8 cellular contexts compared by ENCODE assay signal in genomic region chr2:183078163-183078466, GRCh38. TPM values are rescaled to one million over a fixed set of nuclear protein-coding genes. Genes with fewer than 3 reads are reported as not detected.
DNase-seq lines count a peak whose midpoint lies in the region; ATAC-seq, FAIRE-seq and TF ChIP-seq lines count a peak whose summit lies in the region.

No MANE protein-coding gene starts in this region.

- DNase-seq in CD4-positive, alpha-beta T cell, result peak in 1 of 10 experiments; percentile 5
- peak; percentile 56 for DNase-seq in HuH-7 (ENCODE audit: low spot score)
- DNase-seq in GM12878 (ENCODE audit: low read depth, low spot score), result no peak
- peak; percentile 75 for DNase-seq in islet precursor cell
- no peak for DNase-seq in DMS79 (lab: John Stamatoyannopoulos, UW)
- DNase-seq in ACHN, result no peak

- H3K36me3 ChIP-seq in GM12878 (ENCODE audit: control insufficient read depth in 2 of 2, insufficient read depth in 2 of 2, low read length in 1 of 2), result no peaks in the 10 kb centered on the region
- no peaks in the 10 kb centered on the region for H3K36me3 ChIP-seq in stomach smooth muscle (ENCODE audit: control insufficient read depth in 2 of 2, insufficient read depth in 2 of 2, low read length in 2 of 2)

- in situ Hi-C loops in GM12878 (cut with MboI), result no loop called here
- in situ Hi-C loops in ACHN (cut with HindIII; ENCODE audit: low pct_ligation_motif_present, low pct_unique_long_range_greater_than_20kb, low sequenced_read_pairs), result no loop called here

- BruUV-seq in GM12878 (replicated peaks; lab: Mats Ljungman, UMichigan), result no TSS peak

- ATAC-seq in CD4-positive, alpha-beta T cell (ENCODE audit: poor library complexity), result peak; percentile 48
- no peak for ATAC-seq in GM12878
- ATAC-seq in GM21737 (IDR thresholded peaks at IDR 0.05; ENCODE audit: unreplicated experiment), result no peak

- peak overlapping the region; percentile 87 for H2AFZ ChIP-seq in GM12878 (ENCODE audit: control insufficient read depth, low read depth, low read length)

- intact Hi-C loops in CD4-positive, alpha-beta T cell (cut with DNase I, micrococcal nuclease), result loop anchor here (1.0 to 5.0 kb wide), 2 partner anchors 44 to 46 kb away; partner anchors contain the start of gene NUP35 (in 2 of the 2)
- intact Hi-C loops in GM12878 (cut with micrococcal nuclease; ENCODE audit: unreplicated experiment), result no loop called here

- CTCF ChIA-PET in CD4-positive, alpha-beta T cell (lab: Charles Lee), result interaction anchor here (1.4 kb wide), 1 partner anchor 39 kb away, joined by 3 read pairs; no protein-coding TSS in a partner anchor
- CTCF ChIA-PET in GM12878 (lab: Yijun Ruan, JAX), result interaction anchor here (1.2 to 1.6 kb wide), 6 partner anchors 11 to 39 kb away, joined by 3 to 6 read pairs (median 4); no protein-coding TSS in a partner anchor

- H3K27ac ChIP-seq in CD4-positive, alpha-beta T cell (ENCODE audit: low read depth, low read length), result no peak overlapping the region
- H3K27ac ChIP-seq in GM12878 (ENCODE audit: control insufficient read depth, insufficient read depth), result no peak overlapping the region
- peak overlapping the region; percentile 94 for H3K27ac ChIP-seq in stomach smooth muscle (ENCODE audit: low read length)

- H3K4me1 ChIP-seq in GM12878 (ENCODE audit: control insufficient read depth, insufficient read depth, low read length) (no peaks in the 10 kb centered on the region), stomach smooth muscle (ENCODE audit: control insufficient read depth, insufficient read depth, low read length) (peaks cover 4% of the 10 kb centered on the region)

- RAD21 ChIA-PET in GM12878 (lab: Charles Lee; ENCODE audit: unreplicated experiment), result no interaction called here

- TF ChIP-seq POLR2A in GM12878 (IDR thresholded peaks at IDR 0.05; ENCODE audit: low read depth, low read length), result no peak

- no peaks in the 10 kb centered on the region for H3K9me3 Mint-ChIP-seq in CD4-positive, alpha-beta T cell

- H3K27ac Mint-ChIP-seq in CD4-positive, alpha-beta T cell, result peak overlapping the region; percentile 64

- SMC1A ChIA-PET in GM12878 (lab: Charles Lee; ENCODE audit: uncharacterized antibody, unreplicated experiment), result interaction anchor here (1.2 to 2.6 kb wide), 4 partner anchors 11 to 49 kb away, joined by 4 to 11 read pairs (median 5); no protein-coding TSS in a partner anchor

- WGBS in GM12878 (ENCODE audit: insufficient coverage, insufficient replicate concordance, low lambda C conversion rate, missing lambda C conversion rate), result 2% methylated on average over 8 of the region's 8 CpGs

- H3K4me3 ChIP-seq in GM12878, result peak overlapping the region; percentile 82
- peak overlapping the region; percentile 82 to 93 for H3K4me3 ChIP-seq in stomach smooth muscle (ENCODE audit: low read length in 2 of 2)

- H3K79me2 ChIP-seq in GM12878 (ENCODE audit: control insufficient read depth, insufficient read depth, low read length), result no peaks in the 10 kb centered on the region

- no peaks in the 10 kb centered on the region for H4K20me1 ChIP-seq in GM12878 (ENCODE audit: control insufficient read depth, insufficient read depth)

- TF ChIP-seq CTCF in CD4-positive, alpha-beta T cell (IDR thresholded peaks at IDR 0.05), result no peak
- TF ChIP-seq CTCF in GM12878 (IDR thresholded peaks at IDR 0.05 in 2 of 3, conservative IDR thresholded peaks at IDR 0.05 in 1 of 3; ENCODE audit: control insufficient read depth in 2 of 3, extremely low read depth in 1 of 3, insufficient read depth in 1 of 3, low read depth in 3 of 3, low read length in 3 of 3), result no peak

- no peaks in the 10 kb centered on the region for H3K27me3 Mint-ChIP-seq in CD4-positive, alpha-beta T cell

- peaks cover 13% of the 10 kb centered on the region for H3K4me1 Mint-ChIP-seq in CD4-positive, alpha-beta T cell (ENCODE audit: low read depth)

- peak overlapping the region; percentile 57 for H3K9ac ChIP-seq in GM12878 (ENCODE audit: control insufficient read depth, insufficient read depth, low read length)
- peak overlapping the region; percentile 71 to 94 for H3K9ac ChIP-seq in stomach smooth muscle (ENCODE audit: low read length in 2 of 2)

- no peaks in the 10 kb centered on the region for H3K9me3 ChIP-seq in CD4-positive, alpha-beta T cell (ENCODE audit: control insufficient read depth, low read length)
- no peaks in the 10 kb centered on the region for H3K9me3 ChIP-seq in GM12878 (replicated peaks; ENCODE audit: control insufficient read depth, insufficient read depth, low read length)
- no peaks in the 10 kb centered on the region for H3K9me3 ChIP-seq in stomach smooth muscle (ENCODE audit: control insufficient read depth in 2 of 2, low read length in 2 of 2)

- TF ChIP-seq EP300 in GM12878 (IDR thresholded peaks at IDR 0.05; ENCODE audit: borderline replicate concordance in 1 of 2, control insufficient read depth in 1 of 2, low read depth in 2 of 2, low read length in 2 of 2), result 0 out of 4 replicates have a peak, but pooled peaks of 1 of the 2 experiments have one; percentile 5

- peak overlapping the region; percentile 93 for H3K4me3 Mint-ChIP-seq in CD4-positive, alpha-beta T cell

- FAIRE-seq in GM12878 (lab: Jason Lieb, UNC), result no peak

- POLR2A ChIA-PET in CD4-positive, alpha-beta T cell (lab: Charles Lee), result interaction anchor here (0.6 to 3.7 kb wide), 5 partner anchors 9 to 78 kb away, joined by 3 to 21 read pairs (median 4); partner anchors contain the start of gene NUP35
- POLR2A ChIA-PET in GM12878 (lab: Charles Lee), result interaction anchor here (1.7 kb wide), 1 partner anchor 47 kb away, joined by 4 read pairs; no protein-coding TSS in a partner anchor

- TF ChIP-seq RAD21 in GM12878 (IDR thresholded peaks at IDR 0.05; ENCODE audit: insufficient read depth, low read depth, low read length), result no peak

- H3K27me3 ChIP-seq in CD4-positive, alpha-beta T cell (ENCODE audit: control insufficient read depth, insufficient read depth, low read length), result no peaks in the 10 kb centered on the region
- no peaks in the 10 kb centered on the region; a peak in 1 of 4 replicates for H3K27me3 ChIP-seq in GM12878 (replicated peaks in 1 of 2; ENCODE audit: control insufficient read depth in 2 of 2, insufficient read depth in 2 of 2, low read length in 1 of 2)
- no peaks in the 10 kb centered on the region for H3K27me3 ChIP-seq in stomach smooth muscle (ENCODE audit: control insufficient read depth in 1 of 2, insufficient read depth in 2 of 2, low read length in 2 of 2)

- H3K36me3 Mint-ChIP-seq in CD4-positive, alpha-beta T cell (ENCODE audit: low read depth), result peaks cover 10% of the 10 kb centered on the region

- H3K4me2 ChIP-seq in GM12878 (ENCODE audit: control insufficient read depth, insufficient read depth), result peak overlapping the region; percentile 86

RNA-seq across cellular contexts. Expression of gene DUSP19, which starts 0.4 kb away (rescaled TPM):
- total RNA-seq in CD4-positive, alpha-beta T cell, result under 1 TPM; 0.14 to 0.50 TPM
- 0.78 and 0.81 TPM in 2 replicates for total RNA-seq in GM12878 (2013; cell fraction: nucleolus; rRNA removed)
- total RNA-seq in GM12878 (2014; rRNA removed) (0.56 and 0.65 TPM in 2 replicates), GM12878 (2014; rRNA removed; fragmentation: Illumina TruSeq; extraction: Trizol) (0.46 and 0.72 TPM in 2 replicates), GM12878 (2021) (0.51 and 0.80 TPM in 2 replicates)
- 0.76 TPM for polyA plus RNA-seq in GM12878 (2011; ENCODE audit: low read depth)
- polyA plus RNA-seq in GM12878 (2011; rRNA removed) (1.7 and 2.8 TPM in 2 replicates), GM12878 (2014; fragmentation: Illumina TruSeq; extraction: Trizol) (0.16 and 0.19 TPM in 2 replicates), GM12878 (2014; fragmentation: Nextera tagmentation; extraction: Ambion mirVana) (under 1 TPM; 0.18 to 0.58 TPM), GM12878 (2014; rRNA removed) (0.10 and 0.58 TPM in 2 replicates), GM12878 (2016; fragmentation: Nextera tagmentation; extraction: Ambion mirVana) (under 1 TPM; 0.56 to 0.81 TPM)
- 0.57 and 0.76 TPM in 2 replicates for polyA plus RNA-seq in GM12878 (2011; cell fraction: cytosol; rRNA removed)
- polyA plus RNA-seq in GM12878 (2011; cell fraction: nucleus; rRNA removed), result 0.16 and 0.54 TPM in 2 replicates
- 0.73 and 1.2 TPM in 2 replicates for polyA plus RNA-seq in GM12878 (2012)
- 1.3 and 1.9 TPM in 2 replicates for polyA minus RNA-seq in GM12878 (2011; rRNA and poly(A)+ RNA removed)
- polyA minus RNA-seq in GM12878 (2011; cell fraction: cytosol; rRNA and poly(A)+ RNA removed), result 0.40 and 0.83 TPM in 2 replicates
- polyA minus RNA-seq in GM12878 (2011; cell fraction: nucleus; rRNA and poly(A)+ RNA removed), result 1.1 and 1.3 TPM in 2 replicates

RNA-seq across cellular contexts. Expression of gene NCKAP1, which starts 39.9 kb away (rescaled TPM):
- total RNA-seq in CD4-positive, alpha-beta T cell, result 1 to 10 TPM; 2.4 to 2.5 TPM
- total RNA-seq in GM12878 (2013; cell fraction: nucleolus; rRNA removed), result 5.4 and 5.6 TPM in 2 replicates
- total RNA-seq in GM12878 (2014; rRNA removed), result 0.71 and 1.5 TPM in 2 replicates
- 1.1 and 1.3 TPM in 2 replicates for total RNA-seq in GM12878 (2014; rRNA removed; fragmentation: Illumina TruSeq; extraction: Trizol)
- total RNA-seq in GM12878 (2021), result 0.93 and 1.3 TPM in 2 replicates
- 0.93 TPM for polyA plus RNA-seq in GM12878 (2011; ENCODE audit: low read depth)
- 0.09 and 0.11 TPM in 2 replicates for polyA plus RNA-seq in GM12878 (2011; rRNA removed)
- polyA plus RNA-seq in GM12878 (2011; cell fraction: cytosol; rRNA removed), result 0.02 TPM in 1 of 2 replicates, not detected in the other
- polyA plus RNA-seq in GM12878 (2011; cell fraction: nucleus; rRNA removed), result not detected in 2 replicates
- 1.6 and 1.8 TPM in 2 replicates for polyA plus RNA-seq in GM12878 (2012)
- polyA plus RNA-seq in GM12878 (2014; fragmentation: Illumina TruSeq; extraction: Trizol), result 0.82 and 0.93 TPM in 2 replicates
- polyA plus RNA-seq in GM12878 (2014; fragmentation: Nextera tagmentation; extraction: Ambion mirVana), result under 1 TPM; 0.31 to 0.37 TPM
- polyA plus RNA-seq in GM12878 (2014; rRNA removed), result 0.55 and 0.61 TPM in 2 replicates
- polyA plus RNA-seq in GM12878 (2016; fragmentation: Nextera tagmentation; extraction: Ambion mirVana), result under 1 TPM; 0.30 to 0.48 TPM
- 0.07 TPM in 1 of 2 replicates, not detected in the other for polyA minus RNA-seq in GM12878 (2011; rRNA and poly(A)+ RNA removed)
- 0.40 and 4.8 TPM in 2 replicates for polyA minus RNA-seq in GM12878 (2011; cell fraction: cytosol; rRNA and poly(A)+ RNA removed)
- polyA minus RNA-seq in GM12878 (2011; cell fraction: nucleus; rRNA and poly(A)+ RNA removed), result 0.38 and 0.60 TPM in 2 replicates

RNA-seq across cellular contexts. Expression of gene NUP35, which starts 46.1 kb away (rescaled TPM):
- 10 to 100 TPM; 12.5 to 13.1 TPM for total RNA-seq in CD4-positive, alpha-beta T cell
- 70.1 and 80.2 TPM in 2 replicates for total RNA-seq in GM12878 (2013; cell fraction: nucleolus; rRNA removed)
- total RNA-seq in GM12878 (2014; rRNA removed), result 21.4 and 26.0 TPM in 2 replicates
- total RNA-seq in GM12878 (2014; rRNA removed; fragmentation: Illumina TruSeq; extraction: Trizol), result 29.1 and 30.8 TPM in 2 replicates
- total RNA-seq in GM12878 (2021), result 20.0 and 24.8 TPM in 2 replicates
- polyA plus RNA-seq in GM12878 (2011; ENCODE audit: low read depth), result 10.0 TPM
- 32.0 and 37.9 TPM in 2 replicates for polyA plus RNA-seq in GM12878 (2011; rRNA removed)
- polyA plus RNA-seq in GM12878 (2011; cell fraction: cytosol; rRNA removed), result 17.0 and 19.1 TPM in 2 replicates
- polyA plus RNA-seq in GM12878 (2011; cell fraction: nucleus; rRNA removed), result 18.9 and 20.9 TPM in 2 replicates
- 7.7 and 11.5 TPM in 2 replicates for polyA plus RNA-seq in GM12878 (2012)
- 25.3 and 33.9 TPM in 2 replicates for polyA plus RNA-seq in GM12878 (2014; fragmentation: Illumina TruSeq; extraction: Trizol)
- 10 to 100 TPM; 34.7 to 57.3 TPM for polyA plus RNA-seq in GM12878 (2014; fragmentation: Nextera tagmentation; extraction: Ambion mirVana)
- polyA plus RNA-seq in GM12878 (2014; rRNA removed), result 17.3 and 22.2 TPM in 2 replicates
- polyA plus RNA-seq in GM12878 (2016; fragmentation: Nextera tagmentation; extraction: Ambion mirVana), result 10 to 100 TPM; 30.6 to 33.4 TPM
- 31.6 and 34.7 TPM in 2 replicates for polyA minus RNA-seq in GM12878 (2011; rRNA and poly(A)+ RNA removed)
- 7.9 and 12.2 TPM in 2 replicates for polyA minus RNA-seq in GM12878 (2011; cell fraction: cytosol; rRNA and poly(A)+ RNA removed)
- polyA minus RNA-seq in GM12878 (2011; cell fraction: nucleus; rRNA and poly(A)+ RNA removed), result 38.6 and 52.5 TPM in 2 replicates

Comparison
In these comparisons a context has a peak if more than half of its experiments do, and no peak if none do; other contexts are left out.
1. DNase-seq: peak in HuH-7 (single experiment) and islet precursor cell (single experiment); none in GM12878 (single experiment), DMS79 (single experiment) and ACHN (single experiment).